In genomic region chr6:26743157-26743821, GRCh38 we compare ENCODE assay signal across 10 cellular contexts.
DNase-seq lines count a peak whose midpoint lies in the region; ATAC-seq lines count a peak whose summit lies in the region.
"Had no signal": no experiment of that assay in that cellular context is flagged by ENCODE, and none has a peak within 500 bp of the region (broad histone marks: within the 10 kb centered on the region; RNA-seq: fewer than 3 reads in every experiment).

No MANE protein-coding gene starts in this region.

- no peak for ATAC-seq in GM19351 (IDR thresholded peaks at IDR 0.05; ENCODE audit: unreplicated experiment)
- no peak for ATAC-seq in naive thymus-derived CD4-positive, alpha-beta T cell
- ATAC-seq: PC-3 had no signal

- peaks cover 0 to 19% (median 4%) of the 10 kb centered on the region in 5 donors for H3K36me3 Mint-ChIP-seq in naive thymus-derived CD4-positive, alpha-beta T cell

- peaks cover 44 to 59% (median 49%) of the 10 kb centered on the region in 5 donors for H3K27me3 Mint-ChIP-seq in naive thymus-derived CD4-positive, alpha-beta T cell

- H3K9me3 Mint-ChIP-seq in naive thymus-derived CD4-positive, alpha-beta T cell = peaks cover 0 to 60% (median 34%) of the 10 kb centered on the region in 11 donors

- peak overlapping the region; percentile 27; the same call in 1 of the 2 replicates for H3K9ac ChIP-seq in HUES64 (ENCODE audit: low read depth, low read length)

- H3K36me3 ChIP-seq in HUES64 (ENCODE audit: insufficient read depth, low read length) (no peaks in the 10 kb centered on the region), ectodermal cell (ENCODE audit: control insufficient read depth, insufficient read depth, low read length) (no peaks in the 10 kb centered on the region), mesodermal cell (ENCODE audit: control insufficient read depth, insufficient read depth, low read length) (no peaks in the 10 kb centered on the region)
- no peaks in the 10 kb centered on the region for H3K36me3 ChIP-seq in naive thymus-derived CD4-positive, alpha-beta T cell (ENCODE audit: control insufficient read depth in 2 of 3, insufficient read depth in 3 of 3, low read length in 3 of 3)

- peaks cover 0 to 4% (median 0%) of the 10 kb centered on the region in 7 donors for H3K4me1 Mint-ChIP-seq in naive thymus-derived CD4-positive, alpha-beta T cell

- H3K4me3 ChIP-seq in HUES64 (ENCODE audit: low read length) = peak overlapping the region; percentile 66
- peak overlapping the region; percentile 61 for H3K4me3 ChIP-seq in ectodermal cell (ENCODE audit: insufficient read depth, low read depth, low read length)
- peak overlapping the region; percentile 33 for H3K4me3 ChIP-seq in mesodermal cell (ENCODE audit: extremely low read depth, insufficient read depth, low read length, poor library complexity, severe bottlenecking)
- H3K4me3 ChIP-seq in naive thymus-derived CD4-positive, alpha-beta T cell (ENCODE audit: low read length) = no peak overlapping the region

- WGBS in HUES64 = under 1% methylated on average over 26 of the region's 28 CpGs
- WGBS in ectodermal cell, 2 experiments = 0 to 1% methylated on average over 28 of the region's 28 CpGs
- whole genome bisulfite sequencing in mesodermal cell (ENCODE audit: insufficient coverage in 2 of 2), 2 experiments = 0 to 2% methylated on average over 17 to 23 of the region's 28 CpGs

- CTCF ChIA-PET in naive thymus-derived CD4-positive, alpha-beta T cell (lab: Charles Lee) = no interaction called here

- DNase-seq in COLO829 (ENCODE audit: low spot score) (peak; percentile 94), NCI-H1436 (lab: John Stamatoyannopoulos, UW) (no peak), putamen (ENCODE audit: low spot score) (no peak)
- DNase-seq in naive thymus-derived CD4-positive, alpha-beta T cell = no peak
- DNase-seq: GF-D8, PC-3 had no signal

- H3K9me3 ChIP-seq in HUES64 (ENCODE audit: insufficient read depth, low read depth, low read length) = no peaks in the 10 kb centered on the region
- H3K9me3 ChIP-seq in ectodermal cell (ENCODE audit: control insufficient read depth, low read length) = no peaks in the 10 kb centered on the region
- no peaks in the 10 kb centered on the region for H3K9me3 ChIP-seq in mesodermal cell (ENCODE audit: control insufficient read depth, low read length)
- H3K9me3 ChIP-seq in naive thymus-derived CD4-positive, alpha-beta T cell (ENCODE audit: control insufficient read depth in 2 of 3, low read length in 3 of 3) = peaks cover 0 to 5% (median 0%) of the 10 kb centered on the region in 3 experiments

- peak overlapping the region in 1 of 9 donors; percentile 49 for H3K27ac Mint-ChIP-seq in naive thymus-derived CD4-positive, alpha-beta T cell

- peak overlapping the region in 1 of 10 donors; percentile 27 for H3K4me3 Mint-ChIP-seq in naive thymus-derived CD4-positive, alpha-beta T cell

- H3K4me1 ChIP-seq in HUES64 (ENCODE audit: insufficient read depth, low read length) (no peaks in the 10 kb centered on the region), ectodermal cell (ENCODE audit: control insufficient read depth, insufficient read depth, low read length) (no peaks in the 10 kb centered on the region), mesodermal cell (ENCODE audit: control insufficient read depth, insufficient read depth, low read length, poor library complexity, severe bottlenecking) (peaks cover 6% of the 10 kb centered on the region)
- H3K4me1 ChIP-seq in naive thymus-derived CD4-positive, alpha-beta T cell (ENCODE audit: control insufficient read depth in 2 of 2, insufficient read depth in 2 of 2, low read length in 2 of 2) = no peaks in the 10 kb centered on the region

- H3K27ac ChIP-seq in HUES64 (ENCODE audit: low read depth, low read length) (peak overlapping the region; percentile 35; the same call in 1 of the 2 replicates), ectodermal cell (ENCODE audit: insufficient read depth, low read depth, low read length, poor library complexity, severe bottlenecking) (no peak overlapping the region), mesodermal cell (ENCODE audit: low read depth, low read length, severe bottlenecking) (no peak overlapping the region)
- H3K27ac ChIP-seq in naive thymus-derived CD4-positive, alpha-beta T cell (ENCODE audit: low read depth, low read length) = no peak overlapping the region

- POLR2A ChIA-PET in naive thymus-derived CD4-positive, alpha-beta T cell (lab: Charles Lee) = no interaction called here

- peaks cover 35% of the 10 kb centered on the region for H3K27me3 ChIP-seq in HUES64 (ENCODE audit: insufficient read depth, low read length)
- peaks cover 37% of the 10 kb centered on the region for H3K27me3 ChIP-seq in ectodermal cell (ENCODE audit: control insufficient read depth, insufficient read depth, low read length, poor library complexity, severe bottlenecking)
- peaks cover 0 to 20% of the 10 kb centered on the region in 2 donors for H3K27me3 ChIP-seq in naive thymus-derived CD4-positive, alpha-beta T cell (ENCODE audit: control insufficient read depth in 2 of 2, insufficient read depth in 2 of 2, low read length in 2 of 2)

- intact Hi-C loops in naive thymus-derived CD4-positive, alpha-beta T cell (cut with micrococcal nuclease) = no loop called here
